1 cellular context compared by ENCODE assay signal in genomic region chr3:15638891-15639262, GRCh38.
TF ChIP-seq lines count a peak whose summit lies in the region.

No MANE protein-coding gene starts in this region.

TF ChIP-seq in GM12878, 131 proteins besides CTCF, POLR2A, EP300 and RAD21 (continued from another document and continues in another):
- TF ChIP-seq CEBPZ (IDR thresholded peaks at IDR 0.05; ENCODE audit: low read depth, low read length) = no peak
- TF ChIP-seq ESRRA (IDR thresholded peaks at IDR 0.05; ENCODE audit: low read length) = no peak
- TF ChIP-seq NRF1 (conservative IDR thresholded peaks at IDR 0.05; ENCODE audit: low read depth, low read length) = no peak
- no peak for TF ChIP-seq GATAD2B (conservative IDR thresholded peaks at IDR 0.05; ENCODE audit: low read depth)
- TF ChIP-seq IRF3 (IDR thresholded peaks at IDR 0.05) = no peak
- no peak for TF ChIP-seq SUPT20H (IDR thresholded peaks at IDR 0.05; ENCODE audit: borderline replicate concordance, control insufficient read depth, low read depth, low read length)
- no peak for TF ChIP-seq ZBTB33 (IDR thresholded peaks at IDR 0.05)
- peak; percentile 89 for TF ChIP-seq JUNB (IDR thresholded peaks at IDR 0.05)
- TF ChIP-seq ZBTB4 (CRISPR knock-in tag; IDR thresholded peaks at IDR 0.05) = no peak
- no peak for TF ChIP-seq E2F8 (IDR thresholded peaks at IDR 0.05; ENCODE audit: low read depth, partially characterized antibody)
- TF ChIP-seq BCL3 (IDR thresholded peaks at IDR 0.05; ENCODE audit: borderline replicate concordance, insufficient read depth, low read depth, low read length, poor library complexity, severe bottlenecking) = no peak
- peak; percentile 64 for TF ChIP-seq MEF2B (IDR thresholded peaks at IDR 0.05; ENCODE audit: partially characterized antibody, poor library complexity, severe bottlenecking)
- no peak for TF ChIP-seq CUX1 (IDR thresholded peaks at IDR 0.05; ENCODE audit: insufficient replicate concordance, low read depth, low read length)
- no peak for TF ChIP-seq NKRF (conservative IDR thresholded peaks at IDR 0.05)
- TF ChIP-seq ZNF217 (IDR thresholded peaks at IDR 0.05) = 0 out of 2 replicates have a peak, but pooled peaks have one; percentile 12
- peak; percentile 86 for TF ChIP-seq RUNX3 (IDR thresholded peaks at IDR 0.05; ENCODE audit: low read length)
- no peak for TF ChIP-seq POU2F2 (IDR thresholded peaks at IDR 0.05; ENCODE audit: borderline replicate concordance, low read depth, low read length)
- no peak for TF ChIP-seq BMI1 (IDR thresholded peaks at IDR 0.05; ENCODE audit: borderline replicate concordance)
- peak; percentile 63; the same call in 1 of the 2 replicates for TF ChIP-seq ZBED1 (IDR thresholded peaks at IDR 0.05; ENCODE audit: borderline replicate concordance)
- TF ChIP-seq ETV6 (conservative IDR thresholded peaks at IDR 0.05 in 1 of 2, IDR thresholded peaks at IDR 0.05 in 1 of 2; ENCODE audit: borderline replicate concordance in 1 of 2, low read depth in 1 of 2) = peak in 1 of 2 experiments; percentile 82; a peak in 1 of 4 replicates
- TF ChIP-seq CHD2 (IDR thresholded peaks at IDR 0.05; ENCODE audit: borderline replicate concordance, low read depth, low read length) = no peak
- no peak for TF ChIP-seq RFX5 (IDR thresholded peaks at IDR 0.05; ENCODE audit: low read depth, low read length)
- TF ChIP-seq USF2 (IDR thresholded peaks at IDR 0.05; ENCODE audit: borderline replicate concordance, low read depth, low read length) = no peak
- TF ChIP-seq RBBP5 (conservative IDR thresholded peaks at IDR 0.05) = no peak
- no peak for TF ChIP-seq E4F1 (IDR thresholded peaks at IDR 0.05; ENCODE audit: borderline replicate concordance, partially characterized antibody)
- TF ChIP-seq NBN (IDR thresholded peaks at IDR 0.05) = no peak
